ENCODE assay signal across 24 cellular contexts in the genomic region with DNA sequence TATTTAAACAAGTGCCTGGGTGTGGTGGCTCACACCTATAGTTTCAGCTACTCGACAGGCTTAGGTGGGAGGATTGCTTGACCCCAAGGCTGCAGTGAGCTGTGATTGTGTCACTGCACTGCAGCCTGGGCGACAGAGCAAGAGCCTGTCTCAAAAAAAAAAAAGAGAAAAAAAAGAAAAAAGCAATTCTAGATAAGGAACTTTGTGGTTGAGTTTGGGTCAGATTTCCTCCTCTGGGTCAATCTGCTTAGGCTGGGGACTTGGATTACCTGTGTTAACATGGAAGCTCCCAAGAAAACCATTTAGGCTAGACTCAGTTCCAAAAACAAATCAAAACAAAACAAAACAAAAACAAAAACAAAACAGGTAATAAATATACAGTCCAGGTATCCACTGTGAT.
"Had no signal": no experiment of that assay in that cellular context is flagged by ENCODE, and none has a peak within 500 bp of the region (broad histone marks: within the 10 kb centered on the region; RNA-seq: fewer than 3 reads in every experiment).

No MANE protein-coding gene starts in this region.

- H3K36me3 ChIP-seq: adrenal gland, colonic mucosa, esophagus squamous epithelium, gastroesophageal sphincter had no signal

- H3K27me3 ChIP-seq: adrenal gland, body of pancreas, colonic mucosa, esophagus squamous epithelium, gastroesophageal sphincter had no signal

- ATAC-seq: activated CD8-positive, alpha-beta T cell treated with anti-CD3 and anti-CD28 coated beads for 36 hours; activated naive CD8-positive, alpha-beta T cell treated with anti-CD3 and anti-CD28 coated beads, Interleukin-2, amount 50 U/mL, for 24 hours; activated T-cell treated with anti-CD3 and anti-CD28 coated beads, Interleukin-2, amount 50 U/mL, for 4 hours; activated T-helper 17 cell treated with anti-CD3 and anti-CD28 coated beads, Interleukin-2, amount 50 U/mL, for 72 hours; body of pancreas; gastroesophageal sphincter had no signal

- H3K27ac Mint-ChIP-seq: activated CD8-positive, alpha-beta T cell treated with anti-CD3 and anti-CD28 coated beads for 36 hours; activated naive CD4-positive, alpha-beta T cell treated with anti-CD3 and anti-CD28 coated beads for 36 hours; activated naive CD4-positive, alpha-beta T cell treated with anti-CD3 and anti-CD28 coated beads, Interleukin-2, amount 50 U/mL, for 24 hours; activated naive CD8-positive, alpha-beta T cell treated with anti-CD3 and anti-CD28 coated beads for 36 hours; activated naive CD8-positive, alpha-beta T cell treated with anti-CD3 and anti-CD28 coated beads, Interleukin-2, amount 50 U/mL, for 24 hours; activated T-helper 17 cell treated with anti-CD3 and anti-CD28 coated beads, Interleukin-2, amount 50 U/mL, for 72 hours had no signal

- H3K4me1 ChIP-seq: colonic mucosa, esophagus squamous epithelium had no signal

- H3K9me3 Mint-ChIP-seq: activated T-helper 17 cell treated with anti-CD3 and anti-CD28 coated beads, Interleukin-2, amount 50 U/mL, for 72 hours had no signal

- H3K27me3 Mint-ChIP-seq: activated CD8-positive, alpha-beta T cell treated with anti-CD3 and anti-CD28 coated beads for 36 hours; activated naive CD4-positive, alpha-beta T cell treated with anti-CD3 and anti-CD28 coated beads, Interleukin-2, amount 50 U/mL, for 24 hours; activated naive CD8-positive, alpha-beta T cell treated with anti-CD3 and anti-CD28 coated beads for 36 hours; activated naive CD8-positive, alpha-beta T cell treated with anti-CD3 and anti-CD28 coated beads, Interleukin-2, amount 50 U/mL, for 24 hours; activated T-helper 17 cell treated with anti-CD3 and anti-CD28 coated beads, Interleukin-2, amount 50 U/mL, for 72 hours had no signal

- H3K27ac ChIP-seq: adrenal gland, body of pancreas, colonic mucosa, epithelial cell of prostate, esophagus squamous epithelium, gastroesophageal sphincter had no signal

- DNase-seq: activated CD4-positive, alpha-beta T cell treated with anti-CD3 and anti-CD28 coated beads for 48 hours; activated CD4-positive, alpha-beta T cell treated with anti-CD3 and anti-CD28 coated beads, Interleukin-2, amount 50 U/mL, for 1 hour; activated CD4-positive, alpha-beta T cell treated with anti-CD3 and anti-CD28 coated beads, Interleukin-2, amount 50 U/mL, for 48 hours; activated CD8-positive, alpha-beta memory T cell treated with anti-CD3 and anti-CD28 coated beads for 24 hours; activated CD8-positive, alpha-beta T cell treated with anti-CD3 and anti-CD28 coated beads for 36 hours; activated effector memory CD4-positive, alpha-beta T cell treated with Interleukin-2 at 50 U/mL for 16 hours; activated naive CD4-positive, alpha-beta T cell treated with anti-CD3 and anti-CD28 coated beads for 36 hours; activated naive CD8-positive, alpha-beta T cell treated with anti-CD3 and anti-CD28 coated beads for 36 hours; activated naive CD8-positive, alpha-beta T cell treated with anti-CD3 and anti-CD28 coated beads, Interleukin-2, amount 50 U/mL, for 24 hours; activated T-cell treated with anti-CD3 and anti-CD28 coated beads, Interleukin-2, amount 50 U/mL, for 4 hours; amygdala; aorta; body of pancreas; cerebellar nuclear complex; colonic mucosa; effector CD8-positive, alpha-beta T cell; esophagus squamous epithelium; foreskin melanocyte; T-helper 2 cell had no signal

- H3K4me3 Mint-ChIP-seq: activated CD8-positive, alpha-beta T cell treated with anti-CD3 and anti-CD28 coated beads for 36 hours; activated naive CD4-positive, alpha-beta T cell treated with anti-CD3 and anti-CD28 coated beads for 36 hours; activated naive CD4-positive, alpha-beta T cell treated with anti-CD3 and anti-CD28 coated beads, Interleukin-2, amount 50 U/mL, for 24 hours; activated naive CD8-positive, alpha-beta T cell treated with anti-CD3 and anti-CD28 coated beads for 36 hours; activated naive CD8-positive, alpha-beta T cell treated with anti-CD3 and anti-CD28 coated beads, Interleukin-2, amount 50 U/mL, for 24 hours; activated T-cell treated with anti-CD3 and anti-CD28 coated beads, Interleukin-2, amount 50 U/mL, for 4 hours; activated T-helper 17 cell treated with anti-CD3 and anti-CD28 coated beads, Interleukin-2, amount 50 U/mL, for 72 hours had no signal

- H3K9me3 ChIP-seq: adrenal gland, body of pancreas, colonic mucosa, esophagus squamous epithelium, gastroesophageal sphincter had no signal

- H3K4me1 Mint-ChIP-seq: activated T-helper 17 cell treated with anti-CD3 and anti-CD28 coated beads, Interleukin-2, amount 50 U/mL, for 72 hours had no signal

- H3K4me3 ChIP-seq: adrenal gland, body of pancreas, colonic mucosa, esophagus squamous epithelium, gastroesophageal sphincter had no signal
